18 cellular contexts compared by ENCODE assay signal in the genomic region with DNA sequence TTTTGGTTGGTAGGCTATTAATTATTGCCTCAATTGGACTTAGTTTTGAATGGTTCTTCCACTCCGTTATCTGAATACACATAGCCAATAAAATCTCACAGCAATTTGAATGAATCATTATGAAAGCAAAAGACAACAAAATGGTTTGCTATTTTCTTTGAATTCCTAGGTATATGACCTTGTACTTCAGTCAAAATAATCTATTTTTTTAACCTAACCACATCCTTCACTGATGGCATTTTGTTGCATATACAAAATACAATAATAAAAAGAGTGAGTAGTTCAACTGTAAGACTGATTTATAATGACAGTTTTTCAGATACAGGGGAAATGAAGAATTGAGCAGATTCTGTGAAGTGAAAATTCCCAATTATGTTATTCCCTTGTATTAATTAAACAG.
A peak's percentile ranks its signal among the peaks of the same experiment; 100 is the strongest.
DNase-seq lines count a peak whose midpoint lies in the region; ATAC-seq and TF ChIP-seq lines count a peak whose summit lies in the region.
"Had no signal": no experiment of that assay in that cellular context is flagged by ENCODE, and none has a peak within 500 bp of the region (broad histone marks: within the 10 kb centered on the region; RNA-seq: fewer than 3 reads in every experiment).

No MANE protein-coding gene starts in this region.

- 62% methylated on average over 1 of the region's 1 CpG for WGBS in mammary epithelial cell (ENCODE audit: low coverage, missing lambda C conversion rate)

- H3K27me3 ChIP-seq in mammary epithelial cell (ENCODE audit: insufficient read depth, low read length), result no peaks in the 10 kb centered on the region

- no peak overlapping the region for H2AFZ ChIP-seq in mammary epithelial cell (ENCODE audit: low read depth, low read length)

- no peaks in the 10 kb centered on the region for H3K79me2 ChIP-seq in mammary epithelial cell (ENCODE audit: insufficient read depth, low read length)

- dilution Hi-C loops in mammary epithelial cell (cut with HindIII; ENCODE audit: low sequenced_read_pairs), result no loop called here

- H3K36me3 ChIP-seq in mammary epithelial cell (ENCODE audit: insufficient read depth, low read length), result no peaks in the 10 kb centered on the region

- POLR2A ChIA-PET in MCF 10A (lab: Yijun Ruan, JAX), result interaction anchor here (0.7 kb wide), 1 partner anchor 9 kb away, joined by 3 read pairs; no protein-coding TSS in a partner anchor

- CTCF ChIA-PET in mammary epithelial cell (lab: Charles Lee; ENCODE audit: low non-redundant PET), result no interaction called here
- CTCF ChIA-PET in MCF 10A (lab: Yijun Ruan, JAX), result no interaction called here

- no peak overlapping the region for H3K27ac Mint-ChIP-seq in MCF 10A (ENCODE audit: low read depth, unreplicated experiment)
- H3K27ac Mint-ChIP-seq: CD8-positive, alpha-beta T cell; IgD-negative memory B cell had no signal

- DNase-seq in mammary epithelial cell, result peak; percentile 33
- DNase-seq in MCF 10A (ENCODE audit: unreplicated experiment), result no peak
- DNase-seq in RPMI7951 (ENCODE audit: low read depth), result peak; percentile 31
- DNase-seq in fibroblast of mammary gland (ENCODE audit: low read depth), result peak; percentile 44
- DNase-seq in NCI-H1930 (lab: John Stamatoyannopoulos, UW), result no peak
- no peak for DNase-seq in NCI-H1417 treated with DMSO at 0.1 percent for 48 hours (lab: John Stamatoyannopoulos, UW)
- DNase-seq: CD8-positive, alpha-beta T cell; DMS79; MV-4-11; NCI-H1436 treated with DMSO at 0.1 percent for 48 hours; NCI-H2081; NCI-H510A treated with DMSO at 0.1 percent for 48 hours; NCI-H82 had no signal

- H3K4me1 ChIP-seq in mammary epithelial cell (ENCODE audit: insufficient read depth, low read length), result peaks cover 15% of the 10 kb centered on the region

- in situ Hi-C loops in mammary epithelial cell (cut with MboI; ENCODE audit: low sequenced_read_pairs in 2 of 2), result loop anchor here in 1 of 2 donors (25.0 kb wide), 1 partner anchor 438 kb away; a partner anchor contains a TSS

- H3K4me3 ChIP-seq in mammary epithelial cell (replicated peaks in 1 of 3; ENCODE audit: insufficient read depth in 1 of 3, low read depth in 2 of 3, low read length in 3 of 3) (no peak overlapping the region), fibroblast of mammary gland (ENCODE audit: control insufficient read depth, low read depth, low read length) (no peak overlapping the region)
- H3K4me3 ChIP-seq: SK-N-MC had no signal

- peaks cover 14% of the 10 kb centered on the region for H3K9me3 Mint-ChIP-seq in MCF 10A (ENCODE audit: unreplicated experiment)
- H3K9me3 Mint-ChIP-seq: CD8-positive, alpha-beta T cell had no signal

- TF ChIP-seq CTCF in mammary epithelial cell (conservative IDR thresholded peaks at IDR 0.05 in 1 of 2, IDR thresholded peaks at IDR 0.05 in 1 of 2; ENCODE audit: extremely low read depth in 1 of 2, insufficient read depth in 1 of 2, low read depth in 1 of 2, low read length in 2 of 2) (no peak), MCF 10A (IDR thresholded peaks at IDR 0.05; ENCODE audit: unreplicated experiment) (no peak), fibroblast of mammary gland (conservative IDR thresholded peaks at IDR 0.05; ENCODE audit: control insufficient read depth, insufficient read depth, low read depth, low read length) (no peak)

- no peak overlapping the region for H3K27ac ChIP-seq in mammary epithelial cell (ENCODE audit: insufficient read depth, low read depth, low read length)
- H3K27ac ChIP-seq: 22Rv1, SK-N-MC had no signal

- no peak overlapping the region for H3K4me2 ChIP-seq in mammary epithelial cell (ENCODE audit: insufficient read depth, low read depth, low read length)

- BruUV-seq in mammary epithelial cell (replicated peaks; lab: Mats Ljungman, UMichigan) (no TSS peak), MCF 10A (replicated peaks; lab: Mats Ljungman, UMichigan) (no TSS peak)

- no peaks in the 10 kb centered on the region for H3K36me3 Mint-ChIP-seq in MCF 10A (ENCODE audit: insufficient read depth, unreplicated experiment)
- H3K36me3 Mint-ChIP-seq: CD8-positive, alpha-beta T cell; IgD-negative memory B cell had no signal

- no peaks in the 10 kb centered on the region for H4K20me1 ChIP-seq in mammary epithelial cell (ENCODE audit: insufficient read depth, low read length)

- H3K27me3 Mint-ChIP-seq in MCF 10A (ENCODE audit: insufficient read depth, unreplicated experiment), result no peaks in the 10 kb centered on the region
- H3K27me3 Mint-ChIP-seq: IgD-negative memory B cell had no signal

- ATAC-seq in HG03280 (IDR thresholded peaks at IDR 0.05; ENCODE audit: unreplicated experiment) (no peak), HG02884 (IDR thresholded peaks at IDR 0.05; ENCODE audit: unreplicated experiment) (no peak)
- ATAC-seq: CD8-positive, alpha-beta T cell had no signal

- H3K9me3 ChIP-seq in mammary epithelial cell (replicated peaks; ENCODE audit: insufficient read depth, low read length), result no peaks in the 10 kb centered on the region

- H3K9ac ChIP-seq in mammary epithelial cell (ENCODE audit: insufficient read depth, low read length), result no peak overlapping the region

- intact Hi-C loops in mammary epithelial cell (cut with micrococcal nuclease), result no loop called here
- intact Hi-C loops in MCF 10A (cut with micrococcal nuclease), result no loop called here

- peaks cover 6% of the 10 kb centered on the region for H3K4me1 Mint-ChIP-seq in MCF 10A (ENCODE audit: insufficient read depth, unreplicated experiment)
- H3K4me1 Mint-ChIP-seq: IgD-negative memory B cell had no signal

- H3K4me3 Mint-ChIP-seq in MCF 10A (ENCODE audit: unreplicated experiment), result no peak overlapping the region
- H3K4me3 Mint-ChIP-seq: CD8-positive, alpha-beta T cell; IgD-negative memory B cell had no signal

Comparison
In these comparisons a context has a peak if more than half of its experiments do, and no peak if none do; other contexts are left out.
1. DNase-seq: peak in mammary epithelial cell (single experiment), RPMI7951 (single experiment) and fibroblast of mammary gland (single experiment); none in MCF 10A (single experiment), NCI-H1930 (0 of 2) and NCI-H1417 treated with DMSO at 0.1 percent for 48 hours (single experiment).